ENCODE assay signal across 9 cellular contexts in genomic region chr15:92909131-92909781, GRCh38. TPM values are rescaled to one million over a fixed set of nuclear protein-coding genes. Genes with fewer than 3 reads are reported as not detected.
DNase-seq lines count a peak whose midpoint lies in the region; ATAC-seq and TF ChIP-seq lines count a peak whose summit lies in the region.
"Had no signal": no experiment of that assay in that cellular context is flagged by ENCODE, and none has a peak within 500 bp of the region (broad histone marks: within the 10 kb centered on the region; RNA-seq: fewer than 3 reads in every experiment).

No MANE protein-coding gene starts in this region.

- H3K4me1 ChIP-seq in Peyer's patch: peaks cover 4 to 93% (median 45%) of the 10 kb centered on the region in 4 donors
- H3K4me1 ChIP-seq in parathyroid adenoma: peaks cover 36% of the 10 kb centered on the region

- no peak for TF ChIP-seq POLR2A in Peyer's patch (IDR thresholded peaks at IDR 0.05)

- H3K4me3 Mint-ChIP-seq in endothelial cell (ENCODE audit: unreplicated experiment): no peak overlapping the region

- H3K9me3 Mint-ChIP-seq in endothelial cell (ENCODE audit: unreplicated experiment): no peaks in the 10 kb centered on the region

- ATAC-seq in HG02981 (IDR thresholded peaks at IDR 0.05; ENCODE audit: unreplicated experiment): no peak
- no peak for ATAC-seq in HG02970 (IDR thresholded peaks at IDR 0.05; ENCODE audit: low FRiP score, unreplicated experiment)

- H3K27me3 Mint-ChIP-seq in endothelial cell (ENCODE audit: unreplicated experiment): peaks cover 14% of the 10 kb centered on the region

- DNase-seq in Peyer's patch (no peak), endothelial cell (ENCODE audit: low spot score) (no peak), NCI-H1694 treated with DMSO at 0.1 percent for 48 hours (lab: John Stamatoyannopoulos, UW) (no peak)
- no peak for DNase-seq in activated CD4-positive, CD25-positive, alpha-beta regulatory T cell (lab: John Stamatoyannopoulos, UW)
- DNase-seq: SIG-M5 had no signal

- H3K9me3 ChIP-seq in Peyer's patch (no peaks in the 10 kb centered on the region), parathyroid adenoma (ENCODE audit: control insufficient read depth, low read length) (no peaks in the 10 kb centered on the region)

- TF ChIP-seq CTCF in C4-2B (conservative IDR thresholded peaks at IDR 0.05) (no peak), Peyer's patch (IDR thresholded peaks at IDR 0.05) (no peak), endothelial cell (IDR thresholded peaks at IDR 0.05; ENCODE audit: unreplicated experiment) (no peak), parathyroid adenoma (IDR thresholded peaks at IDR 0.05) (no peak)

- peaks cover 79% of the 10 kb centered on the region for H3K4me1 Mint-ChIP-seq in endothelial cell (ENCODE audit: unreplicated experiment)

- no peak overlapping the region for H3K9ac ChIP-seq in parathyroid adenoma

- H3K27ac ChIP-seq in C4-2B: 0 out of 2 replicates have a peak overlapping the region, but pooled peaks have one; percentile 26
- peak overlapping the region; percentile 53 to 96 (median 90) for H3K27ac ChIP-seq in Peyer's patch
- H3K27ac ChIP-seq in parathyroid adenoma: peak overlapping the region; percentile 98

- H3K4me2 ChIP-seq in parathyroid adenoma (ENCODE audit: low read length): peak overlapping the region; percentile 37

- no peaks in the 10 kb centered on the region for H3K27me3 ChIP-seq in Peyer's patch
- H3K27me3 ChIP-seq in parathyroid adenoma (ENCODE audit: control insufficient read depth, insufficient read depth, low read length): no peaks in the 10 kb centered on the region

- no peak overlapping the region for H2AFZ ChIP-seq in parathyroid adenoma

- peaks cover 68% of the 10 kb centered on the region for H3K79me2 ChIP-seq in parathyroid adenoma

- H3K36me3 ChIP-seq in Peyer's patch: no peaks in the 10 kb centered on the region
- no peaks in the 10 kb centered on the region for H3K36me3 ChIP-seq in parathyroid adenoma (ENCODE audit: control insufficient read depth, insufficient read depth, low read length)

- peak overlapping the region; percentile 95 for H3K27ac Mint-ChIP-seq in endothelial cell (ENCODE audit: unreplicated experiment)

- H3K4me3 ChIP-seq in Peyer's patch (no peak overlapping the region), parathyroid adenoma (ENCODE audit: low read depth, low read length) (no peak overlapping the region)

- H3K36me3 Mint-ChIP-seq in endothelial cell (ENCODE audit: low read depth, unreplicated experiment): peaks cover 3% of the 10 kb centered on the region

RNA-seq across cellular contexts. Expression of gene CHD2, which starts 9.1 kb away (rescaled TPM):
- total RNA-seq in Peyer's patch (100 to 1,000 TPM; 109 to 370 (median 161) TPM), endothelial cell (ENCODE audit: unreplicated experiment) (96.3 TPM)

Comparison
In these comparisons a context has a peak if more than half of its experiments do, and no peak if none do; other contexts are left out.
1. H3K27ac ChIP-seq: peak in every context shown above with its lines; median percentile 98 in parathyroid adenoma; 90 in Peyer's patch; 26 in C4-2B.